In the genomic region with DNA sequence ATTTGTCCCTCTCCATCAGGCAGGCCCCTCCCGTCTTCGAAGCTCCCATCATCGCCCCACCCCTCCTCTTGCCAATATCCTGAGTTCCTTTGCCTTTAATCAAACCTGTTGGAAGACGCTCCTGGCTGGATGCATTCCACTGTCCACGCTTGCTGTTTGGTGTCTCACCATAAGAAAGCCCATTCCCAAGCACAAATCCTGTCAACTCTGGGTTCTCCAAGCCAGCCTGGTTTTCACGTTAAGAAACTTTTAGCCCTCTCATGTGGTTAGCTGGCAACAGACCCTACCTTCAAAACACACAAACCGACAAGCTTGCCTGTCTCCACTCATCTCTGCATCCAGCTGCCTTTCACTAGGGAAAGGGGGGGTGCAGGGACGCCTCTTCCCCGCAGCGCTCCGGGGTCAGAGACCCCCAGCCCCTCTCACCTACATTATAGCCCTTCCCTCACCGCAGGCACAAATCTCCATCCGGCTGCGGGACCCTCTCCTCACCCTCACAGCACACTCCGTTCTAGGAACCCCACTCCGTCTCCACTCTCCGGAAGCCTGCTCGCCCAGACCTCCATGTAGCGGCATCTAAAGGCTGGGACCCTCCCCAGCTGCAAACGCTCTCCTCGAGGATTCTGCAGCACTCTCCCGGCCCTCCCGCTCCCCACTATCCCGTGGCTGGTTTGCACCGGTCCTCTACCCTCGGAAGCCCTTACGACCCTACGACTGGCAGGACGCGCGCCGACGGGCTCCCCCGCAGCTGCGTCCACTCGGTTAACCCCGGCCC, we compare ENCODE assay signal across 8 cellular contexts. TPM values are rescaled to one million over a fixed set of nuclear protein-coding genes. Genes with fewer than 3 reads are reported as not detected.
DNase-seq lines count a peak whose midpoint lies in the region; ATAC-seq, FAIRE-seq and TF ChIP-seq lines count a peak whose summit lies in the region.

No MANE protein-coding gene starts in this region.

- H3K4me3 ChIP-seq in CD4-positive, CD25-positive, alpha-beta regulatory T cell (ENCODE audit: low read depth, low read length) = peak overlapping the region; percentile 49
- H3K4me3 ChIP-seq in adrenal gland (peak overlapping the region; percentile 75 to 100 (median 90)), stomach (peak overlapping the region; percentile 87 to 99 (median 94))

- H3K4me1 Mint-ChIP-seq in CD4-positive, CD25-positive, alpha-beta regulatory T cell = peaks cover 14 to 69% (median 45%) of the 10 kb centered on the region in 4 donors

- no peaks in the 10 kb centered on the region for H3K9me3 Mint-ChIP-seq in CD4-positive, CD25-positive, alpha-beta regulatory T cell

- peak overlapping the region; percentile 85 to 96 (median 91) for H3K4me3 Mint-ChIP-seq in CD4-positive, CD25-positive, alpha-beta regulatory T cell

- DNase-seq in CD4-positive, CD25-positive, alpha-beta regulatory T cell = no peak
- peak in 2 of 7 donors; percentile 34 to 56 for DNase-seq in adrenal gland
- DNase-seq in iris pigment epithelial cell (ENCODE audit: low read depth) = peak; percentile 53
- no peak for DNase-seq in stomach
- DNase-seq in NCI-H1417 treated with DMSO at 0.1 percent for 48 hours (lab: John Stamatoyannopoulos, UW) = no peak
- DNase-seq in H54 (ENCODE audit: insufficient read length, low spot score) = no peak
- no peak for DNase-seq in GM12892 (ENCODE audit: insufficient read length)

- no peak for TF ChIP-seq CTCF in adrenal gland (IDR thresholded peaks at IDR 0.05)
- no peak for TF ChIP-seq CTCF in stomach (IDR thresholded peaks at IDR 0.05)

- H3K9me3 ChIP-seq in CD4-positive, CD25-positive, alpha-beta regulatory T cell (ENCODE audit: control insufficient read depth in 2 of 2, low read length in 2 of 2) = no peaks in the 10 kb centered on the region
- H3K9me3 ChIP-seq in adrenal gland (replicated peaks in 1 of 3) (no peaks in the 10 kb centered on the region), stomach (no peaks in the 10 kb centered on the region)

- intact Hi-C loops in adrenal gland (cut with DNase I) = loop anchor here in 1 of 2 donors (10.0 kb wide), 1 partner anchor 278 kb away; a partner anchor contains a TSS
- intact Hi-C loops in stomach (cut with DNase I; ENCODE audit: low total_unique reads) = no loop called here

- no peaks in the 10 kb centered on the region for H3K36me3 ChIP-seq in CD4-positive, CD25-positive, alpha-beta regulatory T cell (ENCODE audit: control insufficient read depth, insufficient read depth, low read length)
- H3K36me3 ChIP-seq in adrenal gland (replicated peaks in 1 of 2) (no peaks in the 10 kb centered on the region), stomach (peaks cover 0 to 36% (median 16%) of the 10 kb centered on the region in 4 donors)

- peaks cover 4% of the 10 kb centered on the region for H3K27me3 Mint-ChIP-seq in CD4-positive, CD25-positive, alpha-beta regulatory T cell

- peak overlapping the region; percentile 55 for H3K27ac ChIP-seq in CD4-positive, CD25-positive, alpha-beta regulatory T cell (ENCODE audit: insufficient read depth, low read length, poor library complexity, severe bottlenecking)
- H3K27ac ChIP-seq in adrenal gland (peak overlapping the region in 4 of 5 donors; percentile 87 to 99 (median 94)), stomach (peak overlapping the region; percentile 92 to 98 (median 95))

- H3K27ac Mint-ChIP-seq in CD4-positive, CD25-positive, alpha-beta regulatory T cell = peak overlapping the region; percentile 88 to 95 (median 94)

- FAIRE-seq in H54 (lab: Jason Lieb, UNC) (no peak), GM12892 (lab: Jason Lieb, UNC) (no peak)

- 3 to 4% (median 3%) methylated on average over 31 to 37 of the region's 37 CpGs for WGBS in adrenal gland, 4 donors
- WGBS in stomach, 5 donors = 3 to 9% (median 4%) methylated on average over 21 to 37 of the region's 37 CpGs

- H3K36me3 Mint-ChIP-seq in CD4-positive, CD25-positive, alpha-beta regulatory T cell = no peaks in the 10 kb centered on the region

- ATAC-seq in CD4-positive, CD25-positive, alpha-beta regulatory T cell (ENCODE audit: low read depth in 2 of 2) = no peak
- ATAC-seq in HG03066 (IDR thresholded peaks at IDR 0.05; ENCODE audit: low read depth, unreplicated experiment) = peak; percentile 18

- H3K27me3 ChIP-seq in CD4-positive, CD25-positive, alpha-beta regulatory T cell (ENCODE audit: control insufficient read depth, insufficient read depth, low read length) = no peaks in the 10 kb centered on the region
- H3K27me3 ChIP-seq in adrenal gland (no peaks in the 10 kb centered on the region), stomach (no peaks in the 10 kb centered on the region)

- peaks cover 36% of the 10 kb centered on the region for H3K4me1 ChIP-seq in CD4-positive, CD25-positive, alpha-beta regulatory T cell (ENCODE audit: control insufficient read depth, insufficient read depth, low read length, poor library complexity, severe bottlenecking)
- H3K4me1 ChIP-seq in adrenal gland (replicated peaks in 1 of 2) (peaks cover 3 to 26% of the 10 kb centered on the region in 2 donors), stomach (peaks cover 40 to 67% (median 56%) of the 10 kb centered on the region in 4 donors)

- TF ChIP-seq EP300 in stomach (IDR thresholded peaks at IDR 0.05) = no peak

- TF ChIP-seq POLR2A in adrenal gland (IDR thresholded peaks at IDR 0.05) (no peak), stomach (IDR thresholded peaks at IDR 0.05) (no peak), H54 (IDR thresholded peaks at IDR 0.05; ENCODE audit: low read depth, low read length) (no peak), GM12892 (IDR thresholded peaks at IDR 0.05; ENCODE audit: low read depth, low read length) (no peak)

RNA-seq across cellular contexts. Expression of a gene that starts 1.0 kb away (rescaled TPM):
- total RNA-seq in CD4-positive, CD25-positive, alpha-beta regulatory T cell = 34.0 TPM
- 10 to 100 TPM; 18.5 to 29.7 (median 20.5) TPM for polyA plus RNA-seq in CD4-positive, CD25-positive, alpha-beta regulatory T cell
- total RNA-seq in adrenal gland (10 to 100 TPM; 24.3 to 66.2 (median 54.4) TPM), stomach (10 to 100 TPM in 4 of 5 donors, 1 to 10 TPM in 1; 9.3 to 68.7 (median 53.1) TPM)
- polyA plus RNA-seq in adrenal gland (10 to 100 TPM; 30.5 to 49.1 (median 35.1) TPM), stomach (10 to 100 TPM; 22.4 to 35.4 (median 29.1) TPM)
- polyA plus RNA-seq in GM12892 (2012; ENCODE audit: missing spikeins) = 24.0 TPM

RNA-seq across cellular contexts. Expression of a gene that starts 1.0 kb away (rescaled TPM):
- total RNA-seq in CD4-positive, CD25-positive, alpha-beta regulatory T cell = 4.1 TPM
- polyA plus RNA-seq in CD4-positive, CD25-positive, alpha-beta regulatory T cell = 1 to 10 TPM in 2 of 4 donors, under 1 TPM in 2; 0.41 to 2.7 (median 1.0) TPM
- total RNA-seq in adrenal gland (10 to 100 TPM in 2 of 8 donors, 1 to 10 TPM in 6; 1.2 to 12.1 (median 5.8) TPM), stomach (10 to 100 TPM in 1 of 5 donors, 1 to 10 TPM in 3, under 1 TPM in 1; 0.89 to 10.3 (median 2.9) TPM)
- polyA plus RNA-seq in adrenal gland (10 to 100 TPM in 2 of 3 donors, 1 to 10 TPM in 1; 1.7 to 35.7 (median 14.6) TPM), stomach (10 to 100 TPM in 1 of 3 donors, 1 to 10 TPM in 2; 5.1 to 17.7 (median 7.5) TPM)
- 3.8 TPM for polyA plus RNA-seq in GM12892 (2012; ENCODE audit: missing spikeins)

RNA-seq across cellular contexts. Expression of a gene that starts 46.9 kb away (rescaled TPM):
- total RNA-seq in CD4-positive, CD25-positive, alpha-beta regulatory T cell = 300 TPM
- 10 to 100 TPM; 12.5 to 24.1 (median 14.7) TPM for polyA plus RNA-seq in CD4-positive, CD25-positive, alpha-beta regulatory T cell
- 10 to 100 TPM; 21.9 to 62.2 (median 30.1) TPM for total RNA-seq in adrenal gland
- polyA plus RNA-seq in adrenal gland = 10 to 100 TPM in 2 of 3 donors, 1 to 10 TPM in 1; 9.9 to 32.7 (median 16.2) TPM
- total RNA-seq in stomach = 10 to 100 TPM; 20.4 to 62.3 (median 35.3) TPM
- polyA plus RNA-seq in stomach = 10 to 100 TPM; 16.8 to 18.0 (median 17.8) TPM
- 14.0 TPM for polyA plus RNA-seq in GM12892 (2012; ENCODE audit: missing spikeins)

RNA-seq across cellular contexts. Expression of a gene that starts 54.7 kb away (rescaled TPM):
- total RNA-seq in CD4-positive, CD25-positive, alpha-beta regulatory T cell = 104 TPM
- 10 to 100 TPM; 46.7 to 70.6 (median 49.9) TPM for polyA plus RNA-seq in CD4-positive, CD25-positive, alpha-beta regulatory T cell
- 10 to 100 TPM; 21.8 to 57.1 (median 28.7) TPM for total RNA-seq in adrenal gland
- 10 to 100 TPM; 15.4 to 42.2 (median 17.7) TPM for polyA plus RNA-seq in adrenal gland
- total RNA-seq in stomach = 10 to 100 TPM in 3 of 5 donors, 1 to 10 TPM in 2; 4.3 to 89.7 (median 17.0) TPM
- polyA plus RNA-seq in stomach = 10 to 100 TPM; 11.6 to 15.1 (median 11.6) TPM
- 19.4 TPM for polyA plus RNA-seq in GM12892 (2012; ENCODE audit: missing spikeins)

RNA-seq across cellular contexts. Expression of a gene that starts 54.7 kb away (rescaled TPM):
- not detected for total RNA-seq in CD4-positive, CD25-positive, alpha-beta regulatory T cell
- under 1 TPM in 1 of 4 donors, not detected in 3; 0.13 TPM for polyA plus RNA-seq in CD4-positive, CD25-positive, alpha-beta regulatory T cell
- total RNA-seq in adrenal gland (under 1 TPM in 7 of 8 donors, not detected in 1; 0.10 to 0.41 (median 0.16) TPM), stomach (1 to 10 TPM in 1 of 5 donors, under 1 TPM in 1, not detected in 3; 0.14 to 1.1 TPM)
- polyA plus RNA-seq in adrenal gland (under 1 TPM; 0.16 to 0.33 (median 0.27) TPM), stomach (under 1 TPM in 1 of 3 donors, not detected in 2; 0.15 TPM)
- 0.13 TPM for polyA plus RNA-seq in GM12892 (2012; ENCODE audit: missing spikeins)
